1 cellular context compared by ENCODE assay signal in genomic region chr5:139565411-139566305, GRCh38.
TF ChIP-seq lines count a peak whose summit lies in the region.

No MANE protein-coding gene starts in this region.

TF ChIP-seq in HEK293, 187 proteins besides CTCF, POLR2A, EP300 and RAD21 (continued from another document):
- TF ChIP-seq, protein P1, sequence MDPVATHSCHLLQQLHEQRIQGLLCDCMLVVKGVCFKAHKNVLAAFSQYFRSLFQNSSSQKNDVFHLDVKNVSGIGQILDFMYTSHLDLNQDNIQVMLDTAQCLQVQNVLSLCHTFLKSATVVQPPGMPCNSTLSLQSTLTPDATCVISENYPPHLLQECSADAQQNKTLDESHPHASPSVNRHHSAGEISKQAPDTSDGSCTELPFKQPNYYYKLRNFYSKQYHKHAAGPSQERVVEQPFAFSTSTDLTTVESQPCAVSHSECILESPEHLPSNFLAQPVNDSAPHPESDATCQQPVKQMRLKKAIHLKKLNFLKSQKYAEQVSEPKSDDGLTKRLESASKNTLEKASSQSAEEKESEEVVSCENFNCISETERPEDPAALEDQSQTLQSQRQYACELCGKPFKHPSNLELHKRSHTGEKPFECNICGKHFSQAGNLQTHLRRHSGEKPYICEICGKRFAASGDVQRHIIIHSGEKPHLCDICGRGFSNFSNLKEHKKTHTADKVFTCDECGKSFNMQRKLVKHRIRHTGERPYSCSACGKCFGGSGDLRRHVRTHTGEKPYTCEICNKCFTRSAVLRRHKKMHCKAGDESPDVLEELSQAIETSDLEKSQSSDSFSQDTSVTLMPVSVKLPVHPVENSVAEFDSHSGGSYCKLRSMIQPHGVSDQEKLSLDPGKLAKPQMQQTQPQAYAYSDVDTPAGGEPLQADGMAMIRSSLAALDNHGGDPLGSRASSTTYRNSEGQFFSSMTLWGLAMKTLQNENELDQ (tag by site-specific recombination; IDR thresholded peaks at IDR 0.05; ENCODE audit: low read depth) = no peak
- TF ChIP-seq, protein P2, sequence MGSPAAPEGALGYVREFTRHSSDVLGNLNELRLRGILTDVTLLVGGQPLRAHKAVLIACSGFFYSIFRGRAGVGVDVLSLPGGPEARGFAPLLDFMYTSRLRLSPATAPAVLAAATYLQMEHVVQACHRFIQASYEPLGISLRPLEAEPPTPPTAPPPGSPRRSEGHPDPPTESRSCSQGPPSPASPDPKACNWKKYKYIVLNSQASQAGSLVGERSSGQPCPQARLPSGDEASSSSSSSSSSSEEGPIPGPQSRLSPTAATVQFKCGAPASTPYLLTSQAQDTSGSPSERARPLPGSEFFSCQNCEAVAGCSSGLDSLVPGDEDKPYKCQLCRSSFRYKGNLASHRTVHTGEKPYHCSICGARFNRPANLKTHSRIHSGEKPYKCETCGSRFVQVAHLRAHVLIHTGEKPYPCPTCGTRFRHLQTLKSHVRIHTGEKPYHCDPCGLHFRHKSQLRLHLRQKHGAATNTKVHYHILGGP (tag by site-specific recombination; IDR thresholded peaks at IDR 0.05) = no peak
- TF ChIP-seq ZNF560 (tag by site-specific recombination; IDR thresholded peaks at IDR 0.05; ENCODE audit: borderline replicate concordance) (no peak), ZNF2 (tag by site-specific recombination; IDR thresholded peaks at IDR 0.05) (no peak)
